ENCODE assay signal across 6 cellular contexts in genomic region chrX:68463880-68464279, GRCh38.
"Had no signal": no experiment of that assay in that cellular context is flagged by ENCODE, and none has a peak within 500 bp of the region (broad histone marks: within the 10 kb centered on the region; RNA-seq: fewer than 3 reads in every experiment).

No MANE protein-coding gene starts in this region.

- DNase-seq: IMR-90, KBM-7, KG1 had no signal

- H3K4me3 ChIP-seq: K562 had no signal

- H3K27ac ChIP-seq: HL-60, KMS-11 had no signal
